9 cellular contexts compared by ENCODE assay signal in the genomic region with DNA sequence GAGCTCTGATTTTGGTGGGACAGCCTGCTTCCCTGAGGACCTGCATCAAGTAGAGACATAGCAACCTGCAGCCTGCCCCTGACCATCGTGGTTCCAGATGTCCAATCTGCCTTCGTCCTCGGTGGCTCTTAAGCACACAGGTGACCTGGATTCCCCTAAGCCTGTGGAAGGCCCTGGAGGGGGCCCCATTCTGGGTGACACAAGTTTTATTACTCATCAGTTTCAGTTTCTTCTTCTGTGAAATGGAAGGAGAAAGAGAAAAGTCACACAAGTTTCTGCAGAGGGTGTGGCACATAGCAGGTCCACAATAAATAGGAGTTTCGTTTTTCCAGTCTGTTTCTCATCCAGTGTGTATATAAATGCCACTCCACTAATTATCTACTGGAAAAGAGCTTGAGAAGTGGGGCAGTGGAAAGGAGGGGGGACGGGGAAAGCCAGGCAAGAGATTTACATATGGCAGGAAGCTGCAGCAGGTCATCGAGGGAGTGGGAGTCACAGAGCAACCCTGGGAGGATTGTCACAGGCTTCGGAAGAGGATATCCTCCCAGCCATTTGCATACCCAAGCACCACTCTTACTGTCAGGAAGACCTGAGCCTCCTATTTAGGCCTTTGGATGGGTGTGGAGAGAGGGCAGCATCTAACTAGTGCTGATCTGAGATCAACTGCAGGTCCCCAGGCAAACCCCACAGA. TPM values are rescaled to one million over a fixed set of nuclear protein-coding genes. Genes with fewer than 3 reads are reported as not detected.
A peak's percentile ranks its signal among the peaks of the same experiment; 100 is the strongest.
DNase-seq lines count a peak whose midpoint lies in the region; ATAC-seq, FAIRE-seq and TF ChIP-seq lines count a peak whose summit lies in the region.
"Had no signal": no experiment of that assay in that cellular context is flagged by ENCODE, and none has a peak within 500 bp of the region (broad histone marks: within the 10 kb centered on the region; RNA-seq: fewer than 3 reads in every experiment).

No MANE protein-coding gene starts in this region.

- H3K9ac ChIP-seq in kidney (ENCODE audit: low read length in 2 of 2) = no peak overlapping the region

- DNase-seq in NCI-H526 treated with DMSO at 0.1 percent for 48 hours (lab: John Stamatoyannopoulos, UW) = peak; percentile 17
- DNase-seq in renal cortical epithelial cell (ENCODE audit: low read depth) = peak; percentile 6
- DNase-seq in kidney = no peak
- DNase-seq in KG1 (lab: John Stamatoyannopoulos, UW) = no peak
- DNase-seq in NCI-H2081 (lab: John Stamatoyannopoulos, UW) = no peak
- no peak for DNase-seq in CD1c-positive myeloid dendritic cell (ENCODE audit: extremely low spot score)

- no peaks in the 10 kb centered on the region for H3K36me3 ChIP-seq in kidney (ENCODE audit: control insufficient read depth in 1 of 2, insufficient read depth in 2 of 2, low read length in 2 of 2)

- ATAC-seq in GM18511 (IDR thresholded peaks at IDR 0.05; ENCODE audit: unreplicated experiment) = peak; percentile 41
- peak; percentile 37 for ATAC-seq in GM21423 (IDR thresholded peaks at IDR 0.05; ENCODE audit: unreplicated experiment)

- TF ChIP-seq CTCF in kidney (IDR thresholded peaks at IDR 0.05; ENCODE audit: borderline replicate concordance, extremely low read depth, insufficient read depth) = no peak

- H3K4me3 ChIP-seq in kidney (ENCODE audit: low read length in 2 of 2) = no peak overlapping the region
- H3K4me3 ChIP-seq: lung had no signal

- H3K27ac ChIP-seq in kidney (ENCODE audit: low read depth in 2 of 2, low read length in 2 of 2) = no peak overlapping the region

- no peaks in the 10 kb centered on the region for H3K9me3 ChIP-seq in kidney (ENCODE audit: control insufficient read depth in 1 of 2, low read length in 2 of 2)

- H3K4me1 ChIP-seq in kidney (ENCODE audit: control insufficient read depth in 1 of 2, insufficient read depth in 1 of 2, low read depth in 1 of 2, low read length in 2 of 2) = peaks cover 0 to 7% of the 10 kb centered on the region in 2 donors

- no peak for FAIRE-seq in kidney (lab: Jason Lieb, UNC)

- intact Hi-C loops in kidney (cut with DNase I) = no loop called here

RNA-seq across cellular contexts. Expression of gene NOS2, which starts 10.0 kb away (rescaled TPM):
- not detected in 2 replicates for total RNA-seq in renal cortical epithelial cell
- 0.57 TPM for total RNA-seq in kidney
- polyA plus RNA-seq in kidney (ENCODE audit: insufficient read depth, low read depth, low replicate concordance) = 0.37 TPM

Comparison
In these comparisons a context has a peak if more than half of its experiments do, and no peak if none do; other contexts are left out.
1. DNase-seq: peak in NCI-H526 treated with DMSO at 0.1 percent for 48 hours (single experiment) and renal cortical epithelial cell (single experiment); none in kidney (single experiment), KG1 (single experiment), NCI-H2081 (0 of 2) and CD1c-positive myeloid dendritic cell (single experiment).